1 cellular context compared by ENCODE assay signal in the genomic region with DNA sequence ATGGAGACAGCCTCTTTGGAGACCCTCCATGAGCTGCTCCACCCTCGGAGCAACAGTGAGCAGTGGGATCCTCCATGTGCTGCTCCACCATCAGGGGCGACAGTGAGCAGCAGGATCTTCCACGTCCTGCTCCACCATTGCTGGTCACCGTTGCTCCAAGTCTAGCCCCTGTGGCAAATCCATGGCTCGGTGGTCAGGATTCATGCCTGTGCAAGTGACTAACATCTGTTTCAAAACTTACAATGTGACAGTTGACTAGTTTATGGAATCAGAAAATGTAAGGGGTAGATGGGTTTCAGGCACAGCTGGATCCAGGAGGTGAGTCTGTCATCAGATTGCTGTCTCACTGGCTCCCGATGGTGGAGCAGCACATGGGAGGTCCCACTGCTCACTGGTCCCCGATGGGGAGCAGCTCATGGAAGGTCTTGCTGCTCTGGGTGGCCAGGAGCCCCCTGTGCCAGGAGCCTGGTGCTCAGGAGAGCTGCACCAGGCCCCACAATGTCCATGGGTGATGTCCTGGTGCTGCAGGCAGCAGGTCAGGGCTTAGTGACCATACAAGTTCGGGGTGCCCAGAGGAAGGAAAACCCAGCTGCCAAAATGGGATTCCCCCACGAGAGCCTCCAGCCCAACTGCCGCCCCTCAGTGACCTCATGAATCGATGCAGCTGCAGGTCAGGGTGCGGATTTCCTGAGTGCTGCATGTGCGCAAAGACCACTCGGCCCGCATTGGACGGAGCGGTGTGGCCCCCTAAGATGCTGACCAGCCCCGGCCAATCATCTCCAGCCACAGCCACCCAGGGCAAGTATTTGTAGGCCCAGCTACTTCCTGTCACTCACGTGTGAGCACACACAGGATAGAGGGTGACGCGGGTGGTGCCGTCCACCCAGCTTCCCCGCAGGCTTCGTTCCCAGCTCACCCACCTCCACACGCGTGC.
TF ChIP-seq lines count a peak whose summit lies in the region.

No MANE protein-coding gene starts in this region.

TF ChIP-seq in HepG2, 621 proteins besides CTCF, POLR2A, EP300 and RAD21 (continues in another document):
- TF ChIP-seq HNRNPH1 (optimal IDR thresholded peaks at IDR 0.05; ENCODE audit: low read depth, low read length) (no peak), CHD4 (IDR thresholded peaks at IDR 0.05; ENCODE audit: borderline replicate concordance, low read length) (0 out of 2 replicates have a peak, but pooled peaks have one; percentile 59), ATF7-NPFF (CRISPR knock-in tag; IDR thresholded peaks at IDR 0.05; ENCODE audit: low read depth) (no peak), TCF7 (IDR thresholded peaks at IDR 0.05; ENCODE audit: low read depth) (no peak), RNF2 (conservative IDR thresholded peaks at IDR 0.05; ENCODE audit: low read depth) (no peak), SRSF9 (IDR thresholded peaks at IDR 0.05; ENCODE audit: borderline replicate concordance, insufficient read depth, low read depth, low read length, poor library complexity, severe bottlenecking) (no peak), ZNF34 (CRISPR knock-in tag; IDR thresholded peaks at IDR 0.05; ENCODE audit: borderline replicate concordance) (no peak), ZMYM3 (CRISPR knock-in tag; IDR thresholded peaks at IDR 0.05) (0 out of 2 replicates have a peak, but pooled peaks have one; percentile 40), ATRX (CRISPR knock-in tag; IDR thresholded peaks at IDR 0.05; ENCODE audit: borderline replicate concordance) (no peak), IRF2 (CRISPR knock-in tag; IDR thresholded peaks at IDR 0.05) (no peak), ZNF143 (CRISPR knock-in tag; IDR thresholded peaks at IDR 0.05) (0 out of 2 replicates have a peak, but pooled peaks have one; percentile 12), EHMT2 (IDR thresholded peaks at IDR 0.05; ENCODE audit: borderline replicate concordance, low read depth, low read length) (0 out of 2 replicates have a peak, but pooled peaks have one; percentile 9), ZNF780A (CRISPR knock-in tag; IDR thresholded peaks at IDR 0.05) (0 out of 2 replicates have a peak, but pooled peaks have one; percentile 21), ARNT (IDR thresholded peaks at IDR 0.05) (no peak), ZNF329 (CRISPR knock-in tag; IDR thresholded peaks at IDR 0.05; ENCODE audit: low read depth) (peak; percentile 99), ZNF432 (CRISPR knock-in tag; IDR thresholded peaks at IDR 0.05; ENCODE audit: borderline replicate concordance) (no peak), ZNF619 (CRISPR knock-in tag; IDR thresholded peaks at IDR 0.05) (peak; percentile 39; the same call in 1 of the 2 replicates), GABPA (IDR thresholded peaks at IDR 0.05; ENCODE audit: low read depth, low read length) (no peak), GABPA (CRISPR knock-in tag; IDR thresholded peaks at IDR 0.05; ENCODE audit: low read depth) (no peak), ZNF790 (CRISPR knock-in tag; IDR thresholded peaks at IDR 0.05; ENCODE audit: borderline replicate concordance) (0 out of 2 replicates have a peak, but pooled peaks have one; percentile 3), SMAD3 (CRISPR knock-in tag; IDR thresholded peaks at IDR 0.05) (no peak), SP1 (IDR thresholded peaks at IDR 0.05) (no peak), SP1 (CRISPR knock-in tag; IDR thresholded peaks at IDR 0.05) (no peak), SALL1 (CRISPR knock-in tag; IDR thresholded peaks at IDR 0.05) (no peak), HOXA5 (CRISPR knock-in tag; IDR thresholded peaks at IDR 0.05) (0 out of 2 replicates have a peak, but pooled peaks have one; percentile 15), ZNF274 (CRISPR knock-in tag; IDR thresholded peaks at IDR 0.05) (no peak), THAP11 (CRISPR knock-in tag; IDR thresholded peaks at IDR 0.05) (no peak), MATR3 (CRISPR knock-in tag; IDR thresholded peaks at IDR 0.05) (no peak), ZNF468 (CRISPR knock-in tag; IDR thresholded peaks at IDR 0.05) (no peak), FOXO1 (CRISPR knock-in tag; IDR thresholded peaks at IDR 0.05) (peak; percentile 24; the same call in 1 of the 2 replicates), NFIC (IDR thresholded peaks at IDR 0.05; ENCODE audit: low read length) (no peak), ZNF251 (CRISPR knock-in tag; IDR thresholded peaks at IDR 0.05) (no peak), RXRA (CRISPR knock-in tag; IDR thresholded peaks at IDR 0.05) (0 out of 2 replicates have a peak, but pooled peaks have one; percentile 5), NBN (conservative IDR thresholded peaks at IDR 0.05) (no peak), ZNF589 (CRISPR knock-in tag; conservative IDR thresholded peaks at IDR 0.05) (no peak), ZNF615 (CRISPR knock-in tag; IDR thresholded peaks at IDR 0.05; ENCODE audit: borderline replicate concordance) (no peak), KAT7 (CRISPR knock-in tag; IDR thresholded peaks at IDR 0.05; ENCODE audit: borderline replicate concordance) (no peak), TMF1 (CRISPR knock-in tag; IDR thresholded peaks at IDR 0.05; ENCODE audit: low read depth) (no peak), HNF4A (CRISPR knock-in tag; IDR thresholded peaks at IDR 0.05) (no peak)
- TF ChIP-seq, protein P1, sequence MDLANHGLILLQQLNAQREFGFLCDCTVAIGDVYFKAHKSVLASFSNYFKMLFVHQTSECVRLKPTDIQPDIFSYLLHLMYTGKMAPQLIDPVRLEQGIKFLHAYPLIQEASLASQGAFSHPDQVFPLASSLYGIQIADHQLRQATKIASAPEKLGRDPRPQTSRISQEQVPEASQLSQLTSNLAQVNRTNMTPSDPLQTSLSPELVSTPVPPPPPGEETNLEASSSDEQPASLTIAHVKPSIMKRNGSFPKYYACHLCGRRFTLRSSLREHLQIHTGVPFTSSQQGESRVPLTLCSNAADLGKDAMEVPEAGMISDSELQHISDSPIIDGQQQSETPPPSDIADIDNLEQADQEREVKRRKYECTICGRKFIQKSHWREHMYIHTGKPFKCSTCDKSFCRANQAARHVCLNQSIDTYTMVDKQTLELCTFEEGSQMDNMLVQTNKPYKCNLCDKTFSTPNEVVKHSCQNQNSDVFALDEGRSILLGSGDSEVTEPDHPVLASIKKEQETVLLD (CRISPR knock-in tag; IDR thresholded peaks at IDR 0.05; ENCODE audit: low read depth): no peak
- TF ChIP-seq, protein P2, sequence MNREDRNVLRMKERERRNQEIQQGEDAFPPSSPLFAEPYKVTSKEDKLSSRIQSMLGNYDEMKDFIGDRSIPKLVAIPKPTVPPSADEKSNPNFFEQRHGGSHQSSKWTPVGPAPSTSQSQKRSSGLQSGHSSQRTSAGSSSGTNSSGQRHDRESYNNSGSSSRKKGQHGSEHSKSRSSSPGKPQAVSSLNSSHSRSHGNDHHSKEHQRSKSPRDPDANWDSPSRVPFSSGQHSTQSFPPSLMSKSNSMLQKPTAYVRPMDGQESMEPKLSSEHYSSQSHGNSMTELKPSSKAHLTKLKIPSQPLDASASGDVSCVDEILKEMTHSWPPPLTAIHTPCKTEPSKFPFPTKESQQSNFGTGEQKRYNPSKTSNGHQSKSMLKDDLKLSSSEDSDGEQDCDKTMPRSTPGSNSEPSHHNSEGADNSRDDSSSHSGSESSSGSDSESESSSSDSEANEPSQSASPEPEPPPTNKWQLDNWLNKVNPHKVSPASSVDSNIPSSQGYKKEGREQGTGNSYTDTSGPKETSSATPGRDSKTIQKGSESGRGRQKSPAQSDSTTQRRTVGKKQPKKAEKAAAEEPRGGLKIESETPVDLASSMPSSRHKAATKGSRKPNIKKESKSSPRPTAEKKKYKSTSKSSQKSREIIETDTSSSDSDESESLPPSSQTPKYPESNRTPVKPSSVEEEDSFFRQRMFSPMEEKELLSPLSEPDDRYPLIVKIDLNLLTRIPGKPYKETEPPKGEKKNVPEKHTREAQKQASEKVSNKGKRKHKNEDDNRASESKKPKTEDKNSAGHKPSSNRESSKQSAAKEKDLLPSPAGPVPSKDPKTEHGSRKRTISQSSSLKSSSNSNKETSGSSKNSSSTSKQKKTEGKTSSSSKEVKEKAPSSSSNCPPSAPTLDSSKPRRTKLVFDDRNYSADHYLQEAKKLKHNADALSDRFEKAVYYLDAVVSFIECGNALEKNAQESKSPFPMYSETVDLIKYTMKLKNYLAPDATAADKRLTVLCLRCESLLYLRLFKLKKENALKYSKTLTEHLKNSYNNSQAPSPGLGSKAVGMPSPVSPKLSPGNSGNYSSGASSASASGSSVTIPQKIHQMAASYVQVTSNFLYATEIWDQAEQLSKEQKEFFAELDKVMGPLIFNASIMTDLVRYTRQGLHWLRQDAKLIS (CRISPR knock-in tag; IDR thresholded peaks at IDR 0.05): peak; percentile 35; the same call in 1 of the 2 replicates
- TF ChIP-seq, protein P3, sequence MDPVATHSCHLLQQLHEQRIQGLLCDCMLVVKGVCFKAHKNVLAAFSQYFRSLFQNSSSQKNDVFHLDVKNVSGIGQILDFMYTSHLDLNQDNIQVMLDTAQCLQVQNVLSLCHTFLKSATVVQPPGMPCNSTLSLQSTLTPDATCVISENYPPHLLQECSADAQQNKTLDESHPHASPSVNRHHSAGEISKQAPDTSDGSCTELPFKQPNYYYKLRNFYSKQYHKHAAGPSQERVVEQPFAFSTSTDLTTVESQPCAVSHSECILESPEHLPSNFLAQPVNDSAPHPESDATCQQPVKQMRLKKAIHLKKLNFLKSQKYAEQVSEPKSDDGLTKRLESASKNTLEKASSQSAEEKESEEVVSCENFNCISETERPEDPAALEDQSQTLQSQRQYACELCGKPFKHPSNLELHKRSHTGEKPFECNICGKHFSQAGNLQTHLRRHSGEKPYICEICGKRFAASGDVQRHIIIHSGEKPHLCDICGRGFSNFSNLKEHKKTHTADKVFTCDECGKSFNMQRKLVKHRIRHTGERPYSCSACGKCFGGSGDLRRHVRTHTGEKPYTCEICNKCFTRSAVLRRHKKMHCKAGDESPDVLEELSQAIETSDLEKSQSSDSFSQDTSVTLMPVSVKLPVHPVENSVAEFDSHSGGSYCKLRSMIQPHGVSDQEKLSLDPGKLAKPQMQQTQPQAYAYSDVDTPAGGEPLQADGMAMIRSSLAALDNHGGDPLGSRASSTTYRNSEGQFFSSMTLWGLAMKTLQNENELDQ (CRISPR knock-in tag; IDR thresholded peaks at IDR 0.05; ENCODE audit: borderline replicate concordance): no peak
- TF ChIP-seq, protein P4, sequence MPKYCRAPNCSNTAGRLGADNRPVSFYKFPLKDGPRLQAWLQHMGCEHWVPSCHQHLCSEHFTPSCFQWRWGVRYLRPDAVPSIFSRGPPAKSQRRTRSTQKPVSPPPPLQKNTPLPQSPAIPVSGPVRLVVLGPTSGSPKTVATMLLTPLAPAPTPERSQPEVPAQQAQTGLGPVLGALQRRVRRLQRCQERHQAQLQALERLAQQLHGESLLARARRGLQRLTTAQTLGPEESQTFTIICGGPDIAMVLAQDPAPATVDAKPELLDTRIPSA (CRISPR knock-in tag; IDR thresholded peaks at IDR 0.05; ENCODE audit: borderline replicate concordance): 0 out of 2 replicates have a peak, but pooled peaks have one; percentile 5
- TF ChIP-seq, protein P5, sequence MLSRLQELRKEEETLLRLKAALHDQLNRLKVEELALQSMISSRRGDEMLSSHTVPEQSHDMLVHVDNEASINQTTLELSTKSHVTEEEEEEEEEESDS (CRISPR knock-in tag; IDR thresholded peaks at IDR 0.05; ENCODE audit: borderline replicate concordance): no peak
- TF ChIP-seq, protein P6, sequence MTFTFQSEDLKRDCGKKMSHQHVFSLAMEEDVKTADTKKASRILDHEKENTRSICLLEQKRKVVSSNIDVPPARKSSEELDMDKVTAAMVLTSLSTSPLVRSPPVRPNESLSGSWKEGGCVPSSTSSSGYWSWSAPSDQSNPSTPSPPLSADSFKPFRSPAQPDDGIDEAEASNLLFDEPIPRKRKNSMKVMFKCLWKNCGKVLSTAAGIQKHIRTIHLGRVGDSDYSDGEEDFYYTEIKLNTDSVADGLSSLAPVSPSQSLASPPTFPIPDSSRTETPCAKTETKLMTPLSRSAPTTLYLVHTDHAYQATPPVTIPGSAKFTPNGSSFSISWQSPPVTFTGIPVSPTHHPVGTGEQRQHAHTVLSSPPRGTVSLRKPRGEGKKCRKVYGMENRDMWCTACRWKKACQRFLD (CRISPR knock-in tag; IDR thresholded peaks at IDR 0.05; ENCODE audit: borderline replicate concordance): no peak
- TF ChIP-seq, protein P7, sequence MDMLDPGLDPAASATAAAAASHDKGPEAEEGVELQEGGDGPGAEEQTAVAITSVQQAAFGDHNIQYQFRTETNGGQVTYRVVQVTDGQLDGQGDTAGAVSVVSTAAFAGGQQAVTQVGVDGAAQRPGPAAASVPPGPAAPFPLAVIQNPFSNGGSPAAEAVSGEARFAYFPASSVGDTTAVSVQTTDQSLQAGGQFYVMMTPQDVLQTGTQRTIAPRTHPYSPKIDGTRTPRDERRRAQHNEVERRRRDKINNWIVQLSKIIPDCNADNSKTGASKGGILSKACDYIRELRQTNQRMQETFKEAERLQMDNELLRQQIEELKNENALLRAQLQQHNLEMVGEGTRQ (IDR thresholded peaks at IDR 0.05; ENCODE audit: low read depth, low read length): no peak
- TF ChIP-seq, protein P7 (CRISPR knock-in tag; IDR thresholded peaks at IDR 0.05; ENCODE audit: borderline replicate concordance): peak; percentile 62; the same call in 1 of the 2 replicates
- TF ChIP-seq, protein P8, sequence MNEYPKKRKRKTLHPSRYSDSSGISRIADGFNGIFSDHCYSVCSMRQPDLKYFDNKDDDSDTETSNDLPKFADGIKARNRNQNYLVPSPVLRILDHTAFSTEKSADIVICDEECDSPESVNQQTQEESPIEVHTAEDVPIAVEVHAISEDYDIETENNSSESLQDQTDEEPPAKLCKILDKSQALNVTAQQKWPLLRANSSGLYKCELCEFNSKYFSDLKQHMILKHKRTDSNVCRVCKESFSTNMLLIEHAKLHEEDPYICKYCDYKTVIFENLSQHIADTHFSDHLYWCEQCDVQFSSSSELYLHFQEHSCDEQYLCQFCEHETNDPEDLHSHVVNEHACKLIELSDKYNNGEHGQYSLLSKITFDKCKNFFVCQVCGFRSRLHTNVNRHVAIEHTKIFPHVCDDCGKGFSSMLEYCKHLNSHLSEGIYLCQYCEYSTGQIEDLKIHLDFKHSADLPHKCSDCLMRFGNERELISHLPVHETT (CRISPR knock-in tag; conservative IDR thresholded peaks at IDR 0.05): peak; percentile 42; the same call in 1 of the 2 replicates
- TF ChIP-seq, protein P9, sequence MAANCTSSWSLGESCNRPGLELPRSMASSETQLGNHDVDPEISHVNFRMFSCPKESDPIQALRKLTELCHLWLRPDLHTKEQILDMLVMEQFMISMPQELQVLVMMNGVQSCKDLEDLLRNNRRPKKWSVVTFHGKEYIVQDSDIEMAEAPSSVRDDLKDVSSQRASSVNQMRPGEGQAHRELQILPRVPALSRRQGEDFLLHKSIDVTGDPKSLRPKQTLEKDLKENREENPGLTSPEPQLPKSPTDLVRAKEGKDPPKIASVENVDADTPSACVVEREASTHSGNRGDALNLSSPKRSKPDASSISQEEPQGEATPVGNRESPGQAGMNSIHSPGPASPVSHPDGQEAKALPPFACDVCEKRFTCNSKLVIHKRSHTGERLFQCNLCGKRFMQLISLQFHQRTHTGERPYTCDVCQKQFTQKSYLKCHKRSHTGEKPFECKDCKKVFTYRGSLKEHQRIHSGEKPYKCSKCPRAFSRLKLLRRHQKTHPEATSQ (CRISPR knock-in tag; IDR thresholded peaks at IDR 0.05; ENCODE audit: borderline replicate concordance): no peak
- TF ChIP-seq, protein P10, sequence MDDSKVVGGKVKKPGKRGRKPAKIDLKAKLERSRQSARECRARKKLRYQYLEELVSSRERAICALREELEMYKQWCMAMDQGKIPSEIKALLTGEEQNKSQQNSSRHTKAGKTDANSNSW (CRISPR knock-in tag; IDR thresholded peaks at IDR 0.05; ENCODE audit: borderline replicate concordance): peak; percentile 42; the same call in 1 of the 2 replicates
